Comparison of ENCODE assay signal across 17 cellular contexts in the genomic region with DNA sequence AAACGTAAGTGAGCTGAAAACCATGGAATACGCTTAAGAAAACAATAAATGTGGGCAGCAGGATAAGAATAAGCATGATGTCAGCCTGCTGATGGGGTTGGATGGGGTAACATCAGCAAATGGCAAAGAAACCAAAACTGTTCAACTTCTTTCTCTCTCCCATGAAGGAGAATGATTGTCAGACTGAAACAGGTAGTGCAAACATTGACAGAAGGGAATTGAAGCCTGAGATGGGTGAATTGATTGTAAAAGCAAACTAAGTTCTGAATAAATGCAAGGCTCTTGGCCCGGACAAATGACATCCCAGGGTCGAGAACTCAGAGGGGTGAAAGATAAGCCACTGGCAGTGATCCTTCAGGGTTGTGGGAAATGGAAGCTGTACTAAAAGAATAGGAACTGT.
DNase-seq lines count a peak whose midpoint lies in the region; ATAC-seq and TF ChIP-seq lines count a peak whose summit lies in the region.
"Had no signal": no experiment of that assay in that cellular context is flagged by ENCODE, and none has a peak within 500 bp of the region (broad histone marks: within the 10 kb centered on the region; RNA-seq: fewer than 3 reads in every experiment).

No MANE protein-coding gene starts in this region.

- no peaks in the 10 kb centered on the region for H3K9me3 Mint-ChIP-seq in activated naive CD8-positive, alpha-beta T cell treated with anti-CD3 and anti-CD28 coated beads, Interleukin-2, amount 50 U/mL, for 24 hours
- no peaks in the 10 kb centered on the region for H3K9me3 Mint-ChIP-seq in activated naive CD8-positive, alpha-beta T cell treated with anti-CD3 and anti-CD28 coated beads for 36 hours

- TF ChIP-seq CTCF in coronary artery (IDR thresholded peaks at IDR 0.05): no peak
- TF ChIP-seq CTCF in thoracic aorta (IDR thresholded peaks at IDR 0.05): no peak

- H3K4me3 ChIP-seq in coronary artery (no peak overlapping the region), thoracic aorta (no peak overlapping the region)
- H3K4me3 ChIP-seq: breast epithelium, pancreas, smooth muscle cell had no signal

- DNase-seq in activated naive CD8-positive, alpha-beta T cell treated with anti-CD3 and anti-CD28 coated beads, Interleukin-2, amount 50 U/mL, for 24 hours: no peak
- DNase-seq in activated naive CD8-positive, alpha-beta T cell treated with anti-CD3 and anti-CD28 coated beads for 36 hours: no peak
- DNase-seq in coronary artery (ENCODE audit: low spot score) (no peak), thoracic aorta (ENCODE audit: low spot score) (no peak), cerebellar cortex (ENCODE audit: low spot score) (no peak), OCI-M2 (lab: John Stamatoyannopoulos, UW; ENCODE audit: unreplicated experiment) (no peak)
- DNase-seq: activated effector memory CD4-positive, alpha-beta T cell treated with Interleukin-2 at 50 U/mL for 16 hours; Caco-2; effector CD8-positive, alpha-beta T cell; hypothalamus; NCI-H1436; pancreas; PC-3 had no signal

- H3K4me1 Mint-ChIP-seq in activated naive CD8-positive, alpha-beta T cell treated with anti-CD3 and anti-CD28 coated beads, Interleukin-2, amount 50 U/mL, for 24 hours: peaks cover 49% of the 10 kb centered on the region
- peaks cover 45% of the 10 kb centered on the region for H3K4me1 Mint-ChIP-seq in activated naive CD8-positive, alpha-beta T cell treated with anti-CD3 and anti-CD28 coated beads for 36 hours

- H3K4me1 ChIP-seq in thoracic aorta (ENCODE audit: control insufficient read depth in 1 of 2, low read depth in 2 of 2): peaks cover 72 to 100% of the 10 kb centered on the region in 2 donors
- H3K4me1 ChIP-seq: Caco-2 had no signal

- H3K9me3 ChIP-seq in thoracic aorta: no peaks in the 10 kb centered on the region
- H3K9me3 ChIP-seq: breast epithelium, Caco-2, pancreas had no signal

- no peak overlapping the region for H3K4me3 Mint-ChIP-seq in activated naive CD8-positive, alpha-beta T cell treated with anti-CD3 and anti-CD28 coated beads, Interleukin-2, amount 50 U/mL, for 24 hours
- no peak overlapping the region for H3K4me3 Mint-ChIP-seq in activated naive CD8-positive, alpha-beta T cell treated with anti-CD3 and anti-CD28 coated beads for 36 hours

- ATAC-seq in activated naive CD8-positive, alpha-beta T cell treated with anti-CD3 and anti-CD28 coated beads, Interleukin-2, amount 50 U/mL, for 24 hours: no peak
- peak; percentile 22 for ATAC-seq in HG03432 (IDR thresholded peaks at IDR 0.05; ENCODE audit: unreplicated experiment)
- no peak for ATAC-seq in thoracic aorta (ENCODE audit: insufficient number of reproducible peaks, low FRiP score, low read depth)
- ATAC-seq in GM18867 (IDR thresholded peaks at IDR 0.05; ENCODE audit: unreplicated experiment): no peak
- ATAC-seq: PC-3 had no signal

- H3K27ac ChIP-seq in coronary artery (peak overlapping the region; percentile 7 to 72), thoracic aorta (peak overlapping the region; percentile 10 to 52)
- H3K27ac ChIP-seq: breast epithelium, pancreas had no signal

- H3K27me3 Mint-ChIP-seq in activated naive CD8-positive, alpha-beta T cell treated with anti-CD3 and anti-CD28 coated beads, Interleukin-2, amount 50 U/mL, for 24 hours: no peaks in the 10 kb centered on the region
- H3K27me3 Mint-ChIP-seq in activated naive CD8-positive, alpha-beta T cell treated with anti-CD3 and anti-CD28 coated beads for 36 hours: no peaks in the 10 kb centered on the region

- H3K27ac Mint-ChIP-seq in activated naive CD8-positive, alpha-beta T cell treated with anti-CD3 and anti-CD28 coated beads, Interleukin-2, amount 50 U/mL, for 24 hours: peak overlapping the region; percentile 79
- no peak overlapping the region for H3K27ac Mint-ChIP-seq in activated naive CD8-positive, alpha-beta T cell treated with anti-CD3 and anti-CD28 coated beads for 36 hours

- H3K36me3 Mint-ChIP-seq in activated naive CD8-positive, alpha-beta T cell treated with anti-CD3 and anti-CD28 coated beads, Interleukin-2, amount 50 U/mL, for 24 hours (ENCODE audit: low read depth): peaks cover 9% of the 10 kb centered on the region
- peaks cover 19% of the 10 kb centered on the region for H3K36me3 Mint-ChIP-seq in activated naive CD8-positive, alpha-beta T cell treated with anti-CD3 and anti-CD28 coated beads for 36 hours

- H3K36me3 ChIP-seq in thoracic aorta: no peaks in the 10 kb centered on the region
- H3K36me3 ChIP-seq: breast epithelium, pancreas had no signal

- H3K27me3 ChIP-seq in thoracic aorta (replicated peaks; ENCODE audit: insufficient read depth): no peaks in the 10 kb centered on the region
- H3K27me3 ChIP-seq: breast epithelium, pancreas had no signal
